21 cellular contexts compared by ENCODE assay signal in genomic region chr2:189208254-189208653, GRCh38. TPM values are rescaled to one million over a fixed set of nuclear protein-coding genes. Genes with fewer than 3 reads are reported as not detected.
DNase-seq lines count a peak whose midpoint lies in the region; FAIRE-seq and TF ChIP-seq lines count a peak whose summit lies in the region.
"Had no signal": no experiment of that assay in that cellular context is flagged by ENCODE, and none has a peak within 500 bp of the region (broad histone marks: within the 10 kb centered on the region; RNA-seq: fewer than 3 reads in every experiment).

No MANE protein-coding gene starts in this region.

- H3K36me3 Mint-ChIP-seq in astrocyte (ENCODE audit: low read depth, unreplicated experiment) (no peaks in the 10 kb centered on the region), mesothelial cell of epicardium (no peaks in the 10 kb centered on the region), type B pancreatic cell (no peaks in the 10 kb centered on the region)
- H3K36me3 Mint-ChIP-seq: activated naive CD4-positive, alpha-beta T cell treated with anti-CD3 and anti-CD28 coated beads, Interleukin-2, amount 10 ng/mL, durations not matched to agents 7 days and 5 days; stimulated activated naive B cell treated with anti-CD40 and anti-IgM and Interleukin-4, amounts not matched to agents 10 μg/mL and 1 μg/mL and 100 μg/mL, for 72 hours had no signal

- TF ChIP-seq EP300 in sigmoid colon (IDR thresholded peaks at IDR 0.05), result no peak

- H3K4me3 Mint-ChIP-seq in astrocyte (ENCODE audit: unreplicated experiment), result no peak overlapping the region
- no peak overlapping the region for H3K4me3 Mint-ChIP-seq in mesothelial cell of epicardium
- peak overlapping the region; percentile 6 for H3K4me3 Mint-ChIP-seq in type B pancreatic cell
- H3K4me3 Mint-ChIP-seq: activated CD4-positive, alpha-beta T cell treated with anti-CD3 and anti-CD28 coated beads, Interleukin-2, amount 10 ng/mL, durations not matched to agents 24 days and 14 days; activated naive CD4-positive, alpha-beta T cell treated with anti-CD3 and anti-CD28 coated beads, Interleukin-2, amount 10 ng/mL, durations not matched to agents 7 days and 5 days; stimulated activated naive B cell treated with anti-CD40 and anti-IgM and Interleukin-4, amounts not matched to agents 10 μg/mL and 1 μg/mL and 100 μg/mL, for 72 hours; T-helper 1 cell treated with Interleukin-12 subunit alpha and Interleukin-12 subunit beta and Interleukin-4 antibody, amounts not matched to agents 30 μg/mL and 1 μg/mL, for 36 hours had no signal

- H3K27me3 ChIP-seq in astrocyte (ENCODE audit: insufficient read depth, low read length) (no peaks in the 10 kb centered on the region), sigmoid colon (no peaks in the 10 kb centered on the region)
- H3K27me3 ChIP-seq: Peyer's patch had no signal

- H3K36me3 ChIP-seq in astrocyte (ENCODE audit: insufficient read depth, low read length) (no peaks in the 10 kb centered on the region), sigmoid colon (no peaks in the 10 kb centered on the region)
- H3K36me3 ChIP-seq: Peyer's patch had no signal

- DNase-seq in H54 (ENCODE audit: insufficient read length, low spot score) (no peak), astrocyte (ENCODE audit: low read depth) (no peak), mesothelial cell of epicardium (ENCODE audit: low spot score in 2 of 2, unreplicated experiment in 2 of 2) (no peak), type B pancreatic cell (ENCODE audit: extremely low spot score, unreplicated experiment) (no peak), islet precursor cell (no peak), sigmoid colon (no peak), DMS53 (lab: John Stamatoyannopoulos, UW) (no peak)
- DNase-seq: activated CD4-positive, alpha-beta T cell treated with anti-CD3 and anti-CD28 coated beads, Interleukin-2, amount 10 ng/mL, durations not matched to agents 24 days and 14 days; activated naive CD4-positive, alpha-beta T cell treated with anti-CD3 and anti-CD28 coated beads, Interleukin-2, amount 10 ng/mL, durations not matched to agents 7 days and 5 days; amygdala; DMS 273 treated with DMSO at 0.1 percent for 48 hours; KG1; kidney glomerular epithelial cell; mammary epithelial cell; NCI-H1436 treated with DMSO at 0.1 percent for 48 hours; NCI-H524; occipital lobe; Peyer's patch; stimulated activated CD4-positive, alpha-beta T cell treated with anti-CD3 and anti-CD28 coated beads, Interleukin-4, amount 100 ng/mL, for 24 hours; stimulated activated naive B cell treated with anti-CD40 and anti-IgM and Interleukin-4, amounts not matched to agents 10 μg/mL and 1 μg/mL and 100 μg/mL, for 72 hours had no signal

- FAIRE-seq in H54 (lab: Jason Lieb, UNC) (peak; percentile 69), astrocyte (lab: Jason Lieb, UNC) (peak; percentile 23)

- no peaks in the 10 kb centered on the region for H3K79me2 ChIP-seq in astrocyte (ENCODE audit: insufficient read depth, low read length)

- H3K27ac ChIP-seq in astrocyte (ENCODE audit: low read depth, low read length), result no peak overlapping the region
- H3K27ac ChIP-seq in sigmoid colon, result peak overlapping the region in 2 of 4 donors; percentile 84 to 85
- H3K27ac ChIP-seq: Peyer's patch had no signal

- TF ChIP-seq CTCF in astrocyte (IDR thresholded peaks at IDR 0.05; ENCODE audit: insufficient read depth, low read depth, low read length) (no peak), mesothelial cell of epicardium (IDR thresholded peaks at IDR 0.05; ENCODE audit: unreplicated experiment) (no peak), type B pancreatic cell (conservative IDR thresholded peaks at IDR 0.05) (no peak), sigmoid colon (IDR thresholded peaks at IDR 0.05) (no peak)

- TF ChIP-seq POLR2A in H54 (IDR thresholded peaks at IDR 0.05; ENCODE audit: low read depth, low read length), result no peak
- no peak for TF ChIP-seq POLR2A in sigmoid colon (IDR thresholded peaks at IDR 0.05)

- peaks cover 27% of the 10 kb centered on the region for H3K4me1 ChIP-seq in astrocyte (ENCODE audit: insufficient read depth, low read length)
- peaks cover 0 to 36% (median 22%) of the 10 kb centered on the region in 4 donors for H3K4me1 ChIP-seq in sigmoid colon
- H3K4me1 ChIP-seq: Peyer's patch had no signal

- H3K9me3 Mint-ChIP-seq in astrocyte (ENCODE audit: unreplicated experiment) (no peaks in the 10 kb centered on the region), mesothelial cell of epicardium (peaks cover 4% of the 10 kb centered on the region), type B pancreatic cell (peaks cover 5% of the 10 kb centered on the region)
- H3K9me3 Mint-ChIP-seq: activated CD4-positive, alpha-beta T cell treated with anti-CD3 and anti-CD28 coated beads, Interleukin-2, amount 10 ng/mL, durations not matched to agents 24 days and 14 days; activated naive CD4-positive, alpha-beta T cell treated with anti-CD3 and anti-CD28 coated beads, Interleukin-2, amount 10 ng/mL, durations not matched to agents 7 days and 5 days; stimulated activated naive B cell treated with anti-CD40 and anti-IgM and Interleukin-4, amounts not matched to agents 10 μg/mL and 1 μg/mL and 100 μg/mL, for 72 hours; T-helper 1 cell treated with Interleukin-12 subunit alpha and Interleukin-12 subunit beta and Interleukin-4 antibody, amounts not matched to agents 30 μg/mL and 1 μg/mL, for 36 hours had no signal

- no peak overlapping the region for H3K4me2 ChIP-seq in astrocyte (ENCODE audit: low read length)

- no peaks in the 10 kb centered on the region for H3K9me3 ChIP-seq in astrocyte (ENCODE audit: insufficient read depth, low read depth, low read length)
- no peaks in the 10 kb centered on the region for H3K9me3 ChIP-seq in sigmoid colon
- H3K9me3 ChIP-seq: Peyer's patch had no signal

- no peak overlapping the region for H2AFZ ChIP-seq in astrocyte (ENCODE audit: low read depth, low read length)

- H3K27ac Mint-ChIP-seq in astrocyte (ENCODE audit: unreplicated experiment) (peak overlapping the region; percentile 79), mesothelial cell of epicardium (peak overlapping the region; percentile 13), type B pancreatic cell (no peak overlapping the region)
- H3K27ac Mint-ChIP-seq: activated CD4-positive, alpha-beta T cell treated with anti-CD3 and anti-CD28 coated beads, Interleukin-2, amount 10 ng/mL, durations not matched to agents 24 days and 14 days; activated naive CD4-positive, alpha-beta T cell treated with anti-CD3 and anti-CD28 coated beads, Interleukin-2, amount 10 ng/mL, durations not matched to agents 7 days and 5 days; stimulated activated naive B cell treated with anti-CD40 and anti-IgM and Interleukin-4, amounts not matched to agents 10 μg/mL and 1 μg/mL and 100 μg/mL, for 72 hours; T-helper 1 cell treated with Interleukin-12 subunit alpha and Interleukin-12 subunit beta and Interleukin-4 antibody, amounts not matched to agents 30 μg/mL and 1 μg/mL, for 36 hours had no signal

- H3K9ac ChIP-seq in astrocyte (ENCODE audit: low read length), result no peak overlapping the region

- H4K20me1 ChIP-seq in astrocyte (ENCODE audit: insufficient read depth, low read length), result no peaks in the 10 kb centered on the region

- H3K4me3 ChIP-seq in astrocyte (ENCODE audit: insufficient read depth, low read depth, low read length) (no peak overlapping the region), sigmoid colon (no peak overlapping the region)
- H3K4me3 ChIP-seq: Peyer's patch had no signal

- peaks cover 50% of the 10 kb centered on the region for H3K4me1 Mint-ChIP-seq in astrocyte (ENCODE audit: low read depth, unreplicated experiment)
- H3K4me1 Mint-ChIP-seq in mesothelial cell of epicardium, result peaks cover 47% of the 10 kb centered on the region
- peaks cover 22% of the 10 kb centered on the region for H3K4me1 Mint-ChIP-seq in type B pancreatic cell (ENCODE audit: unreplicated experiment)
- H3K4me1 Mint-ChIP-seq: stimulated activated naive B cell treated with anti-CD40 and anti-IgM and Interleukin-4, amounts not matched to agents 10 μg/mL and 1 μg/mL and 100 μg/mL, for 72 hours had no signal

- H3K27me3 Mint-ChIP-seq in astrocyte (ENCODE audit: low read depth, unreplicated experiment), result no peaks in the 10 kb centered on the region
- no peaks in the 10 kb centered on the region for H3K27me3 Mint-ChIP-seq in mesothelial cell of epicardium (ENCODE audit: low read depth)
- H3K27me3 Mint-ChIP-seq in type B pancreatic cell, result no peaks in the 10 kb centered on the region
- H3K27me3 Mint-ChIP-seq: activated CD4-positive, alpha-beta T cell treated with anti-CD3 and anti-CD28 coated beads, Interleukin-2, amount 10 ng/mL, durations not matched to agents 24 days and 14 days; activated naive CD4-positive, alpha-beta T cell treated with anti-CD3 and anti-CD28 coated beads, Interleukin-2, amount 10 ng/mL, durations not matched to agents 7 days and 5 days; stimulated activated naive B cell treated with anti-CD40 and anti-IgM and Interleukin-4, amounts not matched to agents 10 μg/mL and 1 μg/mL and 100 μg/mL, for 72 hours had no signal

- intact Hi-C loops in sigmoid colon (cut with DNase I), result no loop called here

- 13 to 46% methylated on average over 1 of the region's 1 CpG for WGBS in sigmoid colon, 2 donors

RNA-seq across cellular contexts. Expression of gene COL5A2, which starts 28.7 kb away (rescaled TPM):
- total RNA-seq in astrocyte (429 and 580 TPM in 2 replicates), mesothelial cell of epicardium (438 to 472 TPM (median 459 TPM) in 3 replicates), type B pancreatic cell (ENCODE audit: low replicate concordance) (38.5 and 137 TPM in 2 replicates), sigmoid colon (100 to 1,000 TPM in 1 of 4 donors, 10 to 100 TPM in 3; 60.9 to 164 (median 90.0) TPM)
- polyA plus RNA-seq in sigmoid colon, result 10 to 100 TPM in 1 of 3 donors, 1 to 10 TPM in 2; 3.6 to 31.0 (median 3.7) TPM
